Comparison of ENCODE assay signal across 21 cellular contexts in genomic region chr17:76137026-76137350, GRCh38. TPM values are rescaled to one million over a fixed set of nuclear protein-coding genes. Genes with fewer than 3 reads are reported as not detected.
"Had no signal": no experiment of that assay in that cellular context is flagged by ENCODE, and none has a peak within 500 bp of the region (broad histone marks: within the 10 kb centered on the region; RNA-seq: fewer than 3 reads in every experiment).

No MANE protein-coding gene starts in this region.

- H3K9me3 ChIP-seq: heart left ventricle, right atrium auricular region, transverse colon had no signal

- H3K27ac ChIP-seq: heart left ventricle, right atrium auricular region, transverse colon had no signal

- H3K4me3 ChIP-seq: transverse colon had no signal

- DNase-seq: activated B cell treated with CpG ODN at 0.5 μM for 24 hours; activated CD4-positive, alpha-beta T cell treated with anti-CD3 and anti-CD28 coated beads, Interleukin-2, amount 10 ng/mL, durations not matched to agents 24 days and 14 days; activated T-cell treated with anti-CD3 and anti-CD28 coated beads for 4 hours; effector memory CD8-positive, alpha-beta T cell; nucleus accumbens; stimulated activated CD4-positive, alpha-beta T cell treated with anti-CD3 and anti-CD28 coated beads, Interleukin-2, amount 100 ng/mL, for 48 hours; stimulated activated naive CD4-positive, alpha-beta T cell; T-helper 17 cell; transverse colon had no signal

- H3K36me3 ChIP-seq: heart left ventricle, right atrium auricular region, transverse colon had no signal

- ATAC-seq: activated T-helper 17 cell treated with anti-CD3 and anti-CD28 coated beads, Interleukin-2, amount 50 U/mL, for 72 hours; effector memory CD8-positive, alpha-beta T cell; heart left ventricle; left lobe of liver; T-helper 17 cell had no signal

- H3K27me3 Mint-ChIP-seq: activated naive CD4-positive, alpha-beta T cell treated with anti-CD3 and anti-CD28 coated beads, Interleukin-2, amount 50 U/mL, for 24 hours; progenitor cell of endocrine pancreas had no signal

- H3K4me1 Mint-ChIP-seq: activated T-helper 17 cell treated with anti-CD3 and anti-CD28 coated beads, Interleukin-2, amount 50 U/mL, for 72 hours had no signal

- H3K27ac Mint-ChIP-seq: activated B cell treated with CpG ODN at 0.5 μM for 24 hours; activated CD4-positive, alpha-beta T cell treated with anti-CD3 and anti-CD28 coated beads, Interleukin-2, amount 10 ng/mL, durations not matched to agents 24 days and 14 days; activated T-helper 17 cell treated with anti-CD3 and anti-CD28 coated beads, Interleukin-2, amount 50 U/mL, for 72 hours; dendritic cell treated with granulocyte-macrophage colony-stimulating factor and Interleukin-4, amounts not matched to agents 40 ng/mL and 50 ng/mL, for 4 days; effector memory CD8-positive, alpha-beta T cell; T-helper 17 cell had no signal

- H3K36me3 Mint-ChIP-seq: activated naive CD4-positive, alpha-beta T cell treated with anti-CD3 and anti-CD28 coated beads, Interleukin-2, amount 50 U/mL, for 24 hours had no signal

- H3K9me3 Mint-ChIP-seq: activated B cell treated with CpG ODN at 0.5 μM for 24 hours; activated CD4-positive, alpha-beta T cell treated with anti-CD3 and anti-CD28 coated beads, Interleukin-2, amount 10 ng/mL, durations not matched to agents 24 days and 14 days; activated naive CD4-positive, alpha-beta T cell treated with anti-CD3 and anti-CD28 coated beads, Interleukin-2, amount 50 U/mL, for 24 hours; activated T-helper 17 cell treated with anti-CD3 and anti-CD28 coated beads, Interleukin-2, amount 50 U/mL, for 72 hours; dendritic cell treated with granulocyte-macrophage colony-stimulating factor and Interleukin-4, amounts not matched to agents 40 ng/mL and 50 ng/mL, for 4 days; effector memory CD8-positive, alpha-beta T cell had no signal

- H3K4me3 Mint-ChIP-seq: activated B cell treated with CpG ODN at 0.5 μM for 24 hours; activated CD4-positive, alpha-beta T cell treated with anti-CD3 and anti-CD28 coated beads, Interleukin-2, amount 10 ng/mL, durations not matched to agents 24 days and 14 days; activated naive CD4-positive, alpha-beta T cell treated with anti-CD3 and anti-CD28 coated beads, Interleukin-2, amount 50 U/mL, for 24 hours; activated T-helper 17 cell treated with anti-CD3 and anti-CD28 coated beads, Interleukin-2, amount 50 U/mL, for 72 hours; dendritic cell treated with granulocyte-macrophage colony-stimulating factor and Interleukin-4, amounts not matched to agents 40 ng/mL and 50 ng/mL, for 4 days; effector memory CD8-positive, alpha-beta T cell; T-helper 17 cell had no signal

RNA-seq across cellular contexts. Expression of gene FOXJ1, which starts 4.1 kb away (rescaled TPM):
- total RNA-seq: heart left ventricle, lung microvascular endothelial cell, right atrium auricular region had no signal

RNA-seq across cellular contexts. Expression of gene ZACN, which starts 58.0 kb away (rescaled TPM):
- total RNA-seq: cerebellum, epithelial cell of proximal tubule, frontal cortex, left lobe of liver, lung microvascular endothelial cell, right atrium auricular region, skeletal muscle tissue had no signal
